ENCODE assay signal across 8 cellular contexts in the genomic region with DNA sequence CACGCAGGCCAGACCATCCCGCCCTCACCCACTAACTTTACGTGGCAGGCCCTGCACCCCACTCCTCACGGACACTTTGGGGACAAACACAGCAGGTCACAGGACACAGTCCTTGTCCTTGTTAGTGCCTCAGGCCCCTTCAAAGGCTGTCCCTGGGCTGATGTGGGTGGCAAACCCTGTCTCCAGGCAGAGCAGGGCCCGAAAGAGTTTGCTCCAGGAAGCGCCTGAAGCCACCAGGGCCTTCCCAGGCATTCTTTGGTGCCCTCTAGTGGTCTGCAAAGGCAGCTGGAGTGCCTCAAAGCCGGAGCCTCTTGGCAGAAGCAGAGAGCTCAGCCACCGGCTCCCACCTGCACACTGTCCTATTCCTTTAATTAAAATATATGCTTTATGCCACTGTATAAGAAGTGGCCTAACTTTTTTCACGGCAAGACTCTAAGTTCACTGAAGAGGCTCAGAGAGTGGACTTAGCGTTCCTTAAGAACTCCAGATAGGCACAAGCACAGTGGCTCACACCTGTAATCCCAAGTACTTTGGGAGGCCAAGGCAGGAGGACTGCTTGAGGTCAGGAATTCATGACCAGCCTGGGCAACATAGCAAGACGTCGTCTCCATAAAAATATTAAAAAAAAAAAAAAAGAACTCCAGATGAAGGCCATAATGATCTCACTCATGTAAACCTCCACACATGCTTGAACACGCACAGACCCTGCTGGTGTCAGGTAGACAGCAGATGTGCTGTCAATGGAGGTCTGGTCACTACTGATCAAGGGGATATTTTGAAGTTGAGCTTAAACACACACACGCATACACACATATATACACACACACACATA. TPM values are rescaled to one million over a fixed set of nuclear protein-coding genes. Genes with fewer than 3 reads are reported as not detected.
DNase-seq lines count a peak whose midpoint lies in the region; ATAC-seq and TF ChIP-seq lines count a peak whose summit lies in the region.

No MANE protein-coding gene starts in this region.

- no peaks in the 10 kb centered on the region for H3K79me2 ChIP-seq in parathyroid adenoma

- H3K27ac ChIP-seq in parathyroid adenoma (no peak overlapping the region), thymus (ENCODE audit: low read depth) (peak overlapping the region; percentile 43)

- no peak overlapping the region for H3K9ac ChIP-seq in parathyroid adenoma

- WGBS in thymus = 56% methylated on average over 14 of the region's 14 CpGs

- H3K36me3 ChIP-seq in parathyroid adenoma (ENCODE audit: control insufficient read depth, insufficient read depth, low read length) (no peaks in the 10 kb centered on the region), thymus (ENCODE audit: control insufficient read depth, insufficient read depth) (peaks cover 52% of the 10 kb centered on the region)

- H3K27me3 ChIP-seq in parathyroid adenoma (ENCODE audit: control insufficient read depth, insufficient read depth, low read length) (no peaks in the 10 kb centered on the region), thymus (ENCODE audit: control insufficient read depth, insufficient read depth) (no peaks in the 10 kb centered on the region)

- no peak overlapping the region for H2AFZ ChIP-seq in parathyroid adenoma

- TF ChIP-seq CTCF in parathyroid adenoma (IDR thresholded peaks at IDR 0.05) = peak; percentile 87

- H3K4me3 ChIP-seq in parathyroid adenoma (ENCODE audit: low read depth, low read length) = no peak overlapping the region
- no peak overlapping the region for H3K4me3 ChIP-seq in thymus (ENCODE audit: low read length)

- H3K9me3 ChIP-seq in parathyroid adenoma (ENCODE audit: control insufficient read depth, low read length) (no peaks in the 10 kb centered on the region), thymus (ENCODE audit: control insufficient read depth) (no peaks in the 10 kb centered on the region)

- DNase-seq in Daoy (ENCODE audit: low read depth) (peak; percentile 90), Kasumi-1 (lab: John Stamatoyannopoulos, UW) (peak; percentile 81 to 84), SKM-1 (lab: John Stamatoyannopoulos, UW; ENCODE audit: unreplicated experiment) (peak; percentile 51), glomerular visceral epithelial cell (ENCODE audit: extremely low spot score) (peak; percentile 86)
- peak; percentile 75 for DNase-seq in activated naive CD4-positive, alpha-beta T cell treated with anti-CD3 and anti-CD28 coated beads, Interleukin-2, amount 50 U/mL, for 16 hours

- ATAC-seq in HG03342 (IDR thresholded peaks at IDR 0.05; ENCODE audit: unreplicated experiment) = no peak

- no peak overlapping the region for H3K4me2 ChIP-seq in parathyroid adenoma (ENCODE audit: low read length)

- H3K4me1 ChIP-seq in parathyroid adenoma (peaks cover 7% of the 10 kb centered on the region), thymus (ENCODE audit: control insufficient read depth, insufficient read depth, low read length) (peaks cover 13% of the 10 kb centered on the region)

RNA-seq across cellular contexts. Expression of a gene that starts 11.1 kb away (rescaled TPM):
- 13.8 and 17.0 TPM in 2 replicates for total RNA-seq in Daoy (2014; rRNA removed; shearing (Covaris generic))
- 68.7 TPM for polyA plus RNA-seq in thymus

RNA-seq across cellular contexts. Expression of a gene that starts 36.5 kb away (rescaled TPM):
- 3.6 and 4.5 TPM in 2 replicates for total RNA-seq in Daoy (2014; rRNA removed; shearing (Covaris generic))
- 2.5 TPM for polyA plus RNA-seq in thymus

RNA-seq across cellular contexts. Expression of a gene that starts 58.6 kb away (rescaled TPM):
- 519 and 532 TPM in 2 replicates for total RNA-seq in Daoy (2014; rRNA removed; shearing (Covaris generic))
- 185 TPM for polyA plus RNA-seq in thymus
